ENCODE assay signal across 1 cellular context in genomic region chr22:41974691-41975290, GRCh38.
TF ChIP-seq lines count a peak whose summit lies in the region.

No MANE protein-coding gene starts in this region.

TF ChIP-seq in GM12878, 131 proteins besides CTCF, POLR2A, EP300 and RAD21:
- TF ChIP-seq HDAC6 (IDR thresholded peaks at IDR 0.05; ENCODE audit: unreplicated experiment) (no peak), ATF7 (IDR thresholded peaks at IDR 0.05; ENCODE audit: low read depth) (peak; percentile 75), ZNF384 (IDR thresholded peaks at IDR 0.05; ENCODE audit: borderline replicate concordance, low read depth, low read length) (peak; percentile 42; the same call in 1 of the 2 replicates), MLLT1 (IDR thresholded peaks at IDR 0.05) (no peak), PKNOX1 (IDR thresholded peaks at IDR 0.05) (peak; percentile 84)
- TF ChIP-seq, protein P1, sequence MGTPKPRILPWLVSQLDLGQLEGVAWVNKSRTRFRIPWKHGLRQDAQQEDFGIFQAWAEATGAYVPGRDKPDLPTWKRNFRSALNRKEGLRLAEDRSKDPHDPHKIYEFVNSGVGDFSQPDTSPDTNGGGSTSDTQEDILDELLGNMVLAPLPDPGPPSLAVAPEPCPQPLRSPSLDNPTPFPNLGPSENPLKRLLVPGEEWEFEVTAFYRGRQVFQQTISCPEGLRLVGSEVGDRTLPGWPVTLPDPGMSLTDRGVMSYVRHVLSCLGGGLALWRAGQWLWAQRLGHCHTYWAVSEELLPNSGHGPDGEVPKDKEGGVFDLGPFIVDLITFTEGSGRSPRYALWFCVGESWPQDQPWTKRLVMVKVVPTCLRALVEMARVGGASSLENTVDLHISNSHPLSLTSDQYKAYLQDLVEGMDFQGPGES (IDR thresholded peaks at IDR 0.05): no peak
TF ChIP-seq in GM12878: peak in this region for 3.
